Comparison of ENCODE assay signal across 22 cellular contexts in the genomic region with DNA sequence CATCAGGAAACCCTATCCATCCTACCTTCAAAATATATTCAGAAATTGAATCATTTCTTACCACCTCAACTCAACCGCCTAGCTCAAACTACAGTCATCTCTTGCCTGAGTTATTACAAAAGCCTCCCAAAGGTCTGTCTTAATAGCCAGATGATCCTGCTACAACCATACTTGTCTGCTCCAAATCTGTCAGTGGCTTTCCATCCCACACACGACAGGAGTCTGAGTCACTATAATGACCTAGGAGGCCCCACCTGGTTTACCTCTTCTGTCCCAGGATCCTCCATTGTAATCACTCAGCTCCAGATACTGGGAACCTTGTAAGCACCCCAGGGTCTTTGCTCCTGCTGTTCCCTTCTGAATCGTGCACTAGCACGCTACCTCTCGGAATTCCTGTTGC. TPM values are rescaled to one million over a fixed set of nuclear protein-coding genes. Genes with fewer than 3 reads are reported as not detected.
"Had no signal": no experiment of that assay in that cellular context is flagged by ENCODE, and none has a peak within 500 bp of the region (broad histone marks: within the 10 kb centered on the region; RNA-seq: fewer than 3 reads in every experiment).

No MANE protein-coding gene starts in this region.

- H3K27me3 Mint-ChIP-seq: activated CD8-positive, alpha-beta memory T cell treated with anti-CD3 and anti-CD28 coated beads, Interleukin-2, amount 10 ng/mL, durations not matched to agents 7 days and 5 days; brain; effector memory CD8-positive, alpha-beta T cell; naive thymus-derived CD4-positive, alpha-beta T cell had no signal

- ATAC-seq: activated CD8-positive, alpha-beta memory T cell treated with anti-CD3 and anti-CD28 coated beads, Interleukin-2, amount 10 ng/mL, durations not matched to agents 7 days and 5 days; effector memory CD8-positive, alpha-beta T cell; gastroesophageal sphincter; naive thymus-derived CD4-positive, alpha-beta T cell; Right ventricle myocardium inferior; sciatic nerve had no signal

- H3K36me3 Mint-ChIP-seq: brain had no signal

- H3K27ac Mint-ChIP-seq: activated B cell treated with CpG ODN at 0.5 μM for 24 hours; activated CD8-positive, alpha-beta memory T cell treated with anti-CD3 and anti-CD28 coated beads, Interleukin-2, amount 10 ng/mL, durations not matched to agents 7 days and 5 days; brain; effector memory CD8-positive, alpha-beta T cell; naive thymus-derived CD4-positive, alpha-beta T cell had no signal

- DNase-seq: activated B cell treated with CpG ODN at 0.5 μM for 24 hours; activated CD8-positive, alpha-beta memory T cell treated with anti-CD3 and anti-CD28 coated beads, Interleukin-2, amount 10 ng/mL, durations not matched to agents 7 days and 5 days; activated gamma-delta T cell; aorta; caudate nucleus; effector memory CD8-positive, alpha-beta T cell; esophagus squamous epithelium; head of caudate nucleus; hypothalamus; left ventricle myocardium inferior; naive thymus-derived CD4-positive, alpha-beta T cell; small intestine; testis; trophoblast cell had no signal

- H3K9me3 Mint-ChIP-seq: effector memory CD8-positive, alpha-beta T cell had no signal

- H3K4me1 Mint-ChIP-seq: activated B cell treated with CpG ODN at 0.5 μM for 24 hours had no signal

- H3K4me3 Mint-ChIP-seq: activated B cell treated with CpG ODN at 0.5 μM for 24 hours; activated CD8-positive, alpha-beta memory T cell treated with anti-CD3 and anti-CD28 coated beads, Interleukin-2, amount 10 ng/mL, durations not matched to agents 7 days and 5 days; brain; effector memory CD8-positive, alpha-beta T cell; naive thymus-derived CD4-positive, alpha-beta T cell had no signal

RNA-seq across cellular contexts. Expression of a gene that starts 37.1 kb away (rescaled TPM):
- total RNA-seq: dermis microvascular lymphatic vessel endothelial cell, lung microvascular endothelial cell, osteoblast, SJSA1 had no signal
